In genomic region chr4:119212964-119213606, GRCh38 we compare ENCODE assay signal across 8 cellular contexts. TPM values are rescaled to one million over a fixed set of nuclear protein-coding genes. Genes with fewer than 3 reads are reported as not detected.
DNase-seq lines count a peak whose midpoint lies in the region; ATAC-seq and TF ChIP-seq lines count a peak whose summit lies in the region.

No MANE protein-coding gene starts in this region.

- peak overlapping the region; percentile 91 for H3K4me3 Mint-ChIP-seq in CD8-positive, alpha-beta T cell

- peak overlapping the region; percentile 70 for H3K27ac ChIP-seq in CD8-positive, alpha-beta T cell (ENCODE audit: low read depth, low read length)

- no peak for TF ChIP-seq CTCF in CD8-positive, alpha-beta T cell (IDR thresholded peaks at IDR 0.05)

- POLR2A ChIA-PET in CD8-positive, alpha-beta T cell (lab: Charles Lee): interaction anchor here (0.9 to 2.6 kb wide), 14 partner anchors 8 to 171 kb away, joined by 3 to 14 read pairs (median 4); a partner anchor contains a TSS

- peak; percentile 13 for ATAC-seq in CD8-positive, alpha-beta T cell
- ATAC-seq in GM19463 (IDR thresholded peaks at IDR 0.05; ENCODE audit: unreplicated experiment): peak; percentile 40
- ATAC-seq in HG03575 (IDR thresholded peaks at IDR 0.05; ENCODE audit: extremely low read depth, insufficient number of reproducible peaks, low FRiP score, unreplicated experiment): peak; percentile 25

- CTCF ChIA-PET in CD8-positive, alpha-beta T cell (lab: Charles Lee): interaction anchor here (0.7 to 3.0 kb wide), 10 partner anchors 9 to 171 kb away, joined by 3 to 35 read pairs (median 4); no protein-coding TSS in a partner anchor

- peak overlapping the region; percentile 95 for H3K27ac Mint-ChIP-seq in CD8-positive, alpha-beta T cell

- peak in 6 of 7 experiments; percentile 13 to 63 (median 52) for DNase-seq in CD8-positive, alpha-beta T cell
- DNase-seq in NT2/D1 (ENCODE audit: low read depth, low spot score) (peak; percentile 80), activated T-cell treated with anti-CD3 and anti-CD28 coated beads for 48 hours (ENCODE audit: low read depth) (peak; percentile 61), erythroblast (lab: John Stamatoyannopoulos, UW) (peak; percentile 79 to 86), mucosa of gallbladder (ENCODE audit: low spot score) (peak; percentile 80)
- DNase-seq in stimulated activated CD8-positive, alpha-beta memory T cell treated with anti-CD3 and anti-CD28 coated beads, Interleukin-4, amount 100 ng/mL, for 48 hours: peak; percentile 78

- no peak for TF ChIP-seq POLR2A in erythroblast (IDR thresholded peaks at IDR 0.05; ENCODE audit: low read length)

- no peaks in the 10 kb centered on the region for H3K9me3 ChIP-seq in CD8-positive, alpha-beta T cell (ENCODE audit: low read length)
- no peaks in the 10 kb centered on the region for H3K9me3 ChIP-seq in NT2/D1 (ENCODE audit: insufficient read depth, low read length)

- H3K27me3 ChIP-seq in CD8-positive, alpha-beta T cell (ENCODE audit: insufficient read depth, low read length): no peaks in the 10 kb centered on the region
- no peaks in the 10 kb centered on the region for H3K27me3 ChIP-seq in NT2/D1 (ENCODE audit: insufficient read depth, insufficient read length)

- peak overlapping the region; percentile 74 for H3K4me3 ChIP-seq in CD8-positive, alpha-beta T cell (ENCODE audit: low read depth, low read length)
- H3K4me3 ChIP-seq in NT2/D1 (ENCODE audit: insufficient read length, low read depth): peak overlapping the region; percentile 84

- intact Hi-C loops in CD8-positive, alpha-beta T cell (cut with DNase I, micrococcal nuclease): loop anchor here (1.0 to 10.0 kb wide), 14 partner anchors 9 to 938 kb away; partner anchors contain the start of genes PDE5A (in 1 of the 2) and SEC24D (in 1 of the 2)

- H3K27me3 Mint-ChIP-seq in CD8-positive, alpha-beta T cell (ENCODE audit: low read depth): no peaks in the 10 kb centered on the region

- H3K36me3 ChIP-seq in CD8-positive, alpha-beta T cell (ENCODE audit: insufficient read depth, low read length): no peaks in the 10 kb centered on the region
- peaks cover 10% of the 10 kb centered on the region for H3K36me3 ChIP-seq in NT2/D1 (ENCODE audit: insufficient read depth, insufficient read length, low read length)

- peaks cover 59% of the 10 kb centered on the region for H3K4me1 Mint-ChIP-seq in CD8-positive, alpha-beta T cell (ENCODE audit: low read depth)

- peaks cover 32% of the 10 kb centered on the region for H3K36me3 Mint-ChIP-seq in CD8-positive, alpha-beta T cell

- H3K9me3 Mint-ChIP-seq in CD8-positive, alpha-beta T cell: no peaks in the 10 kb centered on the region

- H3K4me1 ChIP-seq in CD8-positive, alpha-beta T cell (ENCODE audit: insufficient read depth, low read length): peaks cover 8% of the 10 kb centered on the region
- H3K4me1 ChIP-seq in NT2/D1 (ENCODE audit: insufficient read depth, insufficient read length): no peaks in the 10 kb centered on the region

- peak overlapping the region; percentile 95 for H3K9ac ChIP-seq in NT2/D1 (ENCODE audit: insufficient read length, low read depth)

RNA-seq across cellular contexts. Expression of gene USP53, which starts 0.6 kb away (rescaled TPM):
- total RNA-seq in CD8-positive, alpha-beta T cell: 10 to 100 TPM; 24.7 to 27.8 TPM
- 21.7 TPM for total RNA-seq in mucosa of gallbladder

Comparison
In these comparisons a context has a peak if more than half of its experiments do, and no peak if none do; other contexts are left out.
1. Peak in every context shown above with its lines: DNase-seq, ATAC-seq, H3K4me3 ChIP-seq and H3K27ac ChIP-seq.